In genomic region chr9:74887981-74888370, GRCh38 we compare ENCODE assay signal across 10 cellular contexts. TPM values are rescaled to one million over a fixed set of nuclear protein-coding genes. Genes with fewer than 3 reads are reported as not detected.
DNase-seq lines count a peak whose midpoint lies in the region; ATAC-seq and TF ChIP-seq lines count a peak whose summit lies in the region.
"Had no signal": no experiment of that assay in that cellular context is flagged by ENCODE, and none has a peak within 500 bp of the region (broad histone marks: within the 10 kb centered on the region; RNA-seq: fewer than 3 reads in every experiment).

No MANE protein-coding gene starts in this region.

- CTCF ChIA-PET in CD8-positive, alpha-beta T cell (lab: Charles Lee) = interaction anchor here (1.1 kb wide), 1 partner anchor 114 kb away, joined by 3 read pairs; no protein-coding TSS in a partner anchor

- TF ChIP-seq RAD21 in neural cell (conservative IDR thresholded peaks at IDR 0.05) = no peak

- ATAC-seq in CD8-positive, alpha-beta T cell = no peak

- H4K20me1 ChIP-seq in neural cell (ENCODE audit: insufficient read depth) = no peaks in the 10 kb centered on the region

- TF ChIP-seq EP300 in neural cell (conservative IDR thresholded peaks at IDR 0.05; ENCODE audit: poor library complexity, severe bottlenecking) = no peak

- H2AFZ ChIP-seq in neural cell (ENCODE audit: low read depth, low read length) = no peak overlapping the region

- H3K36me3 Mint-ChIP-seq in CD8-positive, alpha-beta T cell = no peaks in the 10 kb centered on the region
- no peaks in the 10 kb centered on the region for H3K36me3 Mint-ChIP-seq in endothelial cell (ENCODE audit: low read depth, unreplicated experiment)

- no peaks in the 10 kb centered on the region for H3K36me3 ChIP-seq in CD8-positive, alpha-beta T cell (ENCODE audit: insufficient read depth, low read length)
- H3K36me3 ChIP-seq in NT2/D1 (ENCODE audit: insufficient read depth, insufficient read length, low read length) (no peaks in the 10 kb centered on the region), neural cell (ENCODE audit: insufficient read depth, low read length) (no peaks in the 10 kb centered on the region)

- peaks cover 9% of the 10 kb centered on the region for H3K27me3 ChIP-seq in CD8-positive, alpha-beta T cell (ENCODE audit: insufficient read depth, low read length)
- peaks cover 5% of the 10 kb centered on the region for H3K27me3 ChIP-seq in NT2/D1 (ENCODE audit: insufficient read depth, insufficient read length)
- peaks cover 29% of the 10 kb centered on the region for H3K27me3 ChIP-seq in neural cell (ENCODE audit: insufficient read depth, low read depth, low read length)

- H3K27ac Mint-ChIP-seq in CD8-positive, alpha-beta T cell = no peak overlapping the region
- no peak overlapping the region for H3K27ac Mint-ChIP-seq in endothelial cell (ENCODE audit: unreplicated experiment)

- no peaks in the 10 kb centered on the region for H3K9me3 ChIP-seq in CD8-positive, alpha-beta T cell (ENCODE audit: low read length)
- no peaks in the 10 kb centered on the region for H3K9me3 ChIP-seq in NT2/D1 (ENCODE audit: insufficient read depth, low read length)
- H3K9me3 ChIP-seq in neural cell (ENCODE audit: low read length) = no peaks in the 10 kb centered on the region

- POLR2A ChIA-PET in CD8-positive, alpha-beta T cell (lab: Charles Lee) = no interaction called here

- no peaks in the 10 kb centered on the region for H3K79me2 ChIP-seq in neural cell (replicated peaks; ENCODE audit: insufficient read depth, low read length)

- no peak overlapping the region for H3K9ac ChIP-seq in NT2/D1 (ENCODE audit: insufficient read length, low read depth)
- H3K9ac ChIP-seq in neural cell (ENCODE audit: low read length) = no peak overlapping the region

- H3F3A ChIP-seq in neural cell (ENCODE audit: insufficient read depth, low read length, poor library complexity, severe bottlenecking) = no peaks in the 10 kb centered on the region

- DNase-seq in CD8-positive, alpha-beta T cell = no peak
- DNase-seq in NT2/D1 (ENCODE audit: low read depth, low spot score) (no peak), endothelial cell (ENCODE audit: low spot score) (no peak), LoVo (ENCODE audit: low spot score) (no peak), DMS153 treated with DMSO at 0.1 percent for 48 hours (lab: John Stamatoyannopoulos, UW; ENCODE audit: unreplicated experiment) (no peak), 8988T (no peak), NCI-H1436 treated with DMSO at 0.1 percent for 48 hours (lab: John Stamatoyannopoulos, UW) (no peak)
- DNase-seq: central memory CD4-positive, alpha-beta T cell; midbrain had no signal

- H3K4me1 Mint-ChIP-seq in CD8-positive, alpha-beta T cell (ENCODE audit: low read depth) = peaks cover 16% of the 10 kb centered on the region
- no peaks in the 10 kb centered on the region for H3K4me1 Mint-ChIP-seq in endothelial cell (ENCODE audit: unreplicated experiment)

- TF ChIP-seq CTCF in CD8-positive, alpha-beta T cell (IDR thresholded peaks at IDR 0.05) = no peak
- TF ChIP-seq CTCF in endothelial cell (IDR thresholded peaks at IDR 0.05; ENCODE audit: unreplicated experiment) (no peak), neural cell (IDR thresholded peaks at IDR 0.05; ENCODE audit: poor library complexity, severe bottlenecking) (no peak)

- intact Hi-C loops in CD8-positive, alpha-beta T cell (cut with DNase I, micrococcal nuclease) = no loop called here

- H3K4me3 ChIP-seq in CD8-positive, alpha-beta T cell (ENCODE audit: low read depth, low read length) = no peak overlapping the region
- H3K4me3 ChIP-seq in NT2/D1 (ENCODE audit: insufficient read length, low read depth) = peak overlapping the region; percentile 59
- peak overlapping the region; percentile 82 for H3K4me3 ChIP-seq in neural cell (ENCODE audit: low read length)

- peaks cover 6% of the 10 kb centered on the region for H3K9me3 Mint-ChIP-seq in CD8-positive, alpha-beta T cell
- H3K9me3 Mint-ChIP-seq in endothelial cell (ENCODE audit: unreplicated experiment) = no peaks in the 10 kb centered on the region

- no peak overlapping the region for H3K27ac ChIP-seq in CD8-positive, alpha-beta T cell (ENCODE audit: low read depth, low read length)
- H3K27ac ChIP-seq in neural cell (ENCODE audit: low read length) = no peak overlapping the region

- no peak overlapping the region for H3K4me2 ChIP-seq in neural cell (ENCODE audit: low read length)

- H3K4me1 ChIP-seq in CD8-positive, alpha-beta T cell (ENCODE audit: insufficient read depth, low read length) = peaks cover 7% of the 10 kb centered on the region
- no peaks in the 10 kb centered on the region for H3K4me1 ChIP-seq in NT2/D1 (ENCODE audit: insufficient read depth, insufficient read length)

- H3K9me2 ChIP-seq in neural cell (ENCODE audit: insufficient read depth, low read length) = no peaks in the 10 kb centered on the region

- peaks cover 46% of the 10 kb centered on the region for H3K27me3 Mint-ChIP-seq in CD8-positive, alpha-beta T cell (ENCODE audit: low read depth)
- H3K27me3 Mint-ChIP-seq in endothelial cell (ENCODE audit: unreplicated experiment) = no peaks in the 10 kb centered on the region

- peak overlapping the region; percentile 83 for H3K4me3 Mint-ChIP-seq in CD8-positive, alpha-beta T cell
- peak overlapping the region; percentile 93 for H3K4me3 Mint-ChIP-seq in endothelial cell (ENCODE audit: unreplicated experiment)

TF ChIP-seq in neural cell, 6 proteins besides CTCF, POLR2A, EP300 and RAD21:
- TF ChIP-seq EZH2 (IDR thresholded peaks at IDR 0.05; ENCODE audit: borderline replicate concordance, insufficient read depth, low read length, poor library complexity, severe bottlenecking) = no peak
- TF ChIP-seq TAF1 (IDR thresholded peaks at IDR 0.05; ENCODE audit: low read depth) = no peak
- no peak for TF ChIP-seq REST (IDR thresholded peaks at IDR 0.05; ENCODE audit: borderline replicate concordance)
- no peak for TF ChIP-seq MXI1 (conservative IDR thresholded peaks at IDR 0.05; ENCODE audit: poor library complexity, severe bottlenecking)
- no peak for TF ChIP-seq POLR2AphosphoS5 (IDR thresholded peaks at IDR 0.05)
- no peak for TF ChIP-seq SMC3 (conservative IDR thresholded peaks at IDR 0.05; ENCODE audit: poor library complexity)

RNA-seq across cellular contexts. Expression of gene TRPM6, which starts 0.3 kb away (rescaled TPM):
- total RNA-seq in CD8-positive, alpha-beta T cell = not detected
- 1.9 TPM for total RNA-seq in endothelial cell (ENCODE audit: unreplicated experiment)
- polyA plus RNA-seq in neural cell = not detected in 2 replicates
- polyA minus RNA-seq in neural cell = 0.12 TPM in 1 of 2 replicates, not detected in the other
